In the genomic region with DNA sequence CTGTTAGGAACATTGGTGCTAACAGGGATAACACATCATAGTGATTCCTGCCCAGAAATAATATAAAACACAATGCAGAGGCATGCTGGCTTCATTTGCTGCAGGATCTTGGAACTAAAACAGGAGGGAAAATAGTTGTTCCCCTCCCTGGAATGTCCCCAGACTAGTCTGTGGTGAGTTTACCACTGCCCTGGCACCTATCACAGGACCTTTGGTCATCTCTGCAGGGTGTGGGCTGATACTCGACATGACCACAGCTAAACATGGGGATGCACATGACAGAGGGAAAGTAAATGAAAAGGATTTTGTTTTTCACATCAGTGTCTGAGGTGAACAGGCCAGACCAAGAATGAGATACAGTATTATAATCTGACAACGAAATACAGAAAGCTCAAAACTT, we compare ENCODE assay signal across 27 cellular contexts.
"Had no signal": no experiment of that assay in that cellular context is flagged by ENCODE, and none has a peak within 500 bp of the region (broad histone marks: within the 10 kb centered on the region; RNA-seq: fewer than 3 reads in every experiment).

No MANE protein-coding gene starts in this region.

- H3K4me1 Mint-ChIP-seq: immature natural killer cell; naive thymus-derived CD8-positive, alpha-beta T cell; nephron progenitor cell; stimulated activated naive B cell treated with anti-CD40 and anti-IgM and Interleukin-4, amounts not matched to agents 10 μg/mL and 1 μg/mL and 100 μg/mL, for 72 hours had no signal

- H3K36me3 Mint-ChIP-seq: immature natural killer cell; naive thymus-derived CD8-positive, alpha-beta T cell; stimulated activated naive B cell treated with anti-CD40 and anti-IgM and Interleukin-4, amounts not matched to agents 10 μg/mL and 1 μg/mL and 100 μg/mL, for 72 hours had no signal

- H3K4me1 ChIP-seq: esophagus squamous epithelium, lower lobe of right lung, prostate gland, suprapubic skin had no signal

- H3K9me3 Mint-ChIP-seq: naive thymus-derived CD8-positive, alpha-beta T cell; stimulated activated naive CD8-positive, alpha-beta T cell treated with anti-CD3 and anti-CD28 coated beads, Interleukin-15, Interleukin-2, amounts not matched to agents 100 ng/mL and 50 ng/mL, for 24 hours had no signal

- FAIRE-seq: endothelial cell of umbilical vein, frontal cortex, small intestine, urothelium cell line had no signal

- H3K27ac Mint-ChIP-seq: immature natural killer cell; naive thymus-derived CD8-positive, alpha-beta T cell; nephron progenitor cell; stimulated activated naive B cell treated with anti-CD40 and anti-IgM and Interleukin-4, amounts not matched to agents 10 μg/mL and 1 μg/mL and 100 μg/mL, for 72 hours; stimulated activated naive CD8-positive, alpha-beta T cell treated with anti-CD3 and anti-CD28 coated beads, Interleukin-15, Interleukin-2, amounts not matched to agents 100 ng/mL and 50 ng/mL, for 24 hours had no signal

- H3K27me3 Mint-ChIP-seq: stimulated activated naive B cell treated with anti-CD40 and anti-IgM and Interleukin-4, amounts not matched to agents 10 μg/mL and 1 μg/mL and 100 μg/mL, for 72 hours had no signal

- DNase-seq: central memory CD4-positive, alpha-beta T cell; dermis blood vessel endothelial cell; effector memory CD4-positive, alpha-beta T cell; erythroblast; esophagus squamous epithelium; hypothalamus; immature natural killer cell; islet precursor cell; kidney glomerular epithelial cell; left ventricle myocardium superior; lower lobe of right lung; naive thymus-derived CD8-positive, alpha-beta T cell; nephron progenitor cell; nucleus accumbens; right cardiac atrium; small intestine; stimulated activated CD4-positive, alpha-beta T cell treated with anti-CD3 and anti-CD28 coated beads, Interleukin-15, amount 100 ng/mL, for 24 hours; stimulated activated CD4-positive, alpha-beta T cell treated with anti-CD3 and anti-CD28 coated beads, Interleukin-2, amount 100 ng/mL, for 48 hours; stimulated activated naive B cell treated with anti-CD40 and anti-IgM and Interleukin-4, amounts not matched to agents 10 μg/mL and 1 μg/mL and 100 μg/mL, for 72 hours; transverse colon had no signal

- H3K36me3 ChIP-seq: esophagus squamous epithelium, lower lobe of right lung, prostate gland, suprapubic skin, transverse colon had no signal

- H3K27ac ChIP-seq: coronary artery, esophagus squamous epithelium, lower lobe of right lung, prostate gland, suprapubic skin, transverse colon had no signal

- H3K4me3 Mint-ChIP-seq: immature natural killer cell; naive thymus-derived CD8-positive, alpha-beta T cell; nephron progenitor cell; stimulated activated naive B cell treated with anti-CD40 and anti-IgM and Interleukin-4, amounts not matched to agents 10 μg/mL and 1 μg/mL and 100 μg/mL, for 72 hours; stimulated activated naive CD8-positive, alpha-beta T cell treated with anti-CD3 and anti-CD28 coated beads, Interleukin-15, Interleukin-2, amounts not matched to agents 100 ng/mL and 50 ng/mL, for 24 hours had no signal

- H3K4me3 ChIP-seq: coronary artery, esophagus squamous epithelium, lower lobe of right lung, prostate gland, suprapubic skin, transverse colon had no signal

- H3K9me3 ChIP-seq: esophagus squamous epithelium, lower lobe of right lung, prostate gland, suprapubic skin, transverse colon had no signal

- H3K27me3 ChIP-seq: esophagus squamous epithelium, suprapubic skin, transverse colon had no signal
